8 cellular contexts compared by ENCODE assay signal in the genomic region with DNA sequence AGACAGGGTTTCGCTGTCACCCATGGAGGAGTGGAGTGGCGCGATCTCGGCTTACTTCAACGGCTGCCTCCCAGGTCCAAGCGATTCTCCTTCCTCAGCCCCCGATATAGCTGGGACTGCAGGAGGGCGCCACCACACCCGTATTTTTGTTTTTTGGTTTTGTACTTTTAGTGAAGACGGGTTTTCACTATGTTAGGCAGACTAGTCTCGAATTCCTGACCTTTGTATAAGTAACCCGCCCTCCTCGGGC.
DNase-seq lines count a peak whose midpoint lies in the region; ATAC-seq and TF ChIP-seq lines count a peak whose summit lies in the region.

No MANE protein-coding gene starts in this region.

- no peak for TF ChIP-seq POLR2A in spleen (IDR thresholded peaks at IDR 0.05)

- POLR2A ChIA-PET in AG04450 (lab: Yijun Ruan, JAX) = interaction anchor here (0.8 to 3.8 kb wide), 11 partner anchors 14 to 1588 kb away, joined by 3 to 39 read pairs (median 6); a partner anchor contains a TSS
- POLR2A ChIA-PET in WTC11 (lab: Charles Lee) = interaction anchor here (0.5 to 4.3 kb wide), 29 partner anchors 8 to 1644 kb away, joined by 3 to 97 read pairs (median 17); a partner anchor contains a TSS

- intact Hi-C loops in spleen (cut with DNase I; ENCODE audit: low total_unique reads) = no loop called here

- H3K4me1 ChIP-seq in right atrium auricular region (no peaks in the 10 kb centered on the region), spleen (peaks cover 0 to 53% (median 32%) of the 10 kb centered on the region in 6 donors)

- no peaks in the 10 kb centered on the region for H3K9me3 Mint-ChIP-seq in WTC11

- CTCF ChIA-PET in AG04450 (lab: Charles Lee) = interaction anchor here (0.6 to 2.8 kb wide), 3 partner anchors 13 to 74 kb away, joined by 3 to 14 read pairs (median 3); no protein-coding TSS in a partner anchor
- CTCF ChIA-PET in WTC11 (lab: Charles Lee) = interaction anchor here (0.8 to 1.5 kb wide), 4 partner anchors 8 to 25 kb away, joined by 3 to 6 read pairs (median 4); a partner anchor contains a TSS

- 0 to 1% (median 1%) methylated on average over 13 of the region's 13 CpGs for WGBS in spleen, 5 donors

- ATAC-seq in GM18511 (IDR thresholded peaks at IDR 0.05; ENCODE audit: unreplicated experiment) (peak; percentile 25), HG03108 (IDR thresholded peaks at IDR 0.05; ENCODE audit: unreplicated experiment) (peak; percentile 10), WTC11 (peak; percentile 9)

- DNase-seq in AG04450 (ENCODE audit: low read depth, low spot score) = no peak
- DNase-seq in WTC11 (ENCODE audit: low spot score) = no peak
- DNase-seq in right atrium auricular region (ENCODE audit: low spot score) = no peak
- peak; percentile 79 for DNase-seq in spleen
- DNase-seq in GM19238 (ENCODE audit: insufficient read length, low spot score) = no peak
- no peak for DNase-seq in HT-29 (ENCODE audit: low spot score)

- H3K27me3 Mint-ChIP-seq in WTC11 (ENCODE audit: low read depth) = no peaks in the 10 kb centered on the region

- H3K36me3 Mint-ChIP-seq in WTC11 = peaks cover 16% of the 10 kb centered on the region

- peaks cover 28% of the 10 kb centered on the region for H3K4me1 Mint-ChIP-seq in WTC11

- H3K27ac ChIP-seq in AG04450 (ENCODE audit: low read depth, low read length) (peak overlapping the region; percentile 87), right atrium auricular region (peak overlapping the region; percentile 4 to 68), spleen (peak overlapping the region; percentile 90 to 96 (median 93))

- TF ChIP-seq CTCF in AG04450 (IDR thresholded peaks at IDR 0.05; ENCODE audit: low read depth, low read length) = no peak
- no peak for TF ChIP-seq CTCF in WTC11 (IDR thresholded peaks at IDR 0.05)
- TF ChIP-seq CTCF in right atrium auricular region (IDR thresholded peaks at IDR 0.05) = no peak
- TF ChIP-seq CTCF in spleen (IDR thresholded peaks at IDR 0.05 in 8 of 11, conservative IDR thresholded peaks at IDR 0.05 in 3 of 11) = no peak

- H3K27ac Mint-ChIP-seq in WTC11 = peak overlapping the region; percentile 98

- H3K9me3 ChIP-seq in AG04450 (ENCODE audit: control insufficient read depth, insufficient read depth, low read length) (peaks cover 9% of the 10 kb centered on the region), right atrium auricular region (no peaks in the 10 kb centered on the region), spleen (no peaks in the 10 kb centered on the region)

- peak overlapping the region; percentile 77 for H3K4me3 ChIP-seq in AG04450 (ENCODE audit: low read depth, low read length)
- H3K4me3 ChIP-seq in right atrium auricular region = peak overlapping the region; percentile 32 to 54
- peak overlapping the region; percentile 47 to 86 (median 53) for H3K4me3 ChIP-seq in spleen

- H3K36me3 ChIP-seq in right atrium auricular region = no peaks in the 10 kb centered on the region
- no peaks in the 10 kb centered on the region for H3K36me3 ChIP-seq in spleen

- H3K27me3 ChIP-seq in AG04450 (ENCODE audit: control insufficient read depth, insufficient read depth, low read length) (no peaks in the 10 kb centered on the region), right atrium auricular region (peaks cover 25 to 35% of the 10 kb centered on the region in 2 donors), spleen (replicated peaks in 1 of 7) (peaks cover 0 to 7% (median 0%) of the 10 kb centered on the region in 7 donors)

- H3K4me3 Mint-ChIP-seq in WTC11 = peak overlapping the region; percentile 96

TF ChIP-seq in WTC11, 78 proteins besides CTCF, POLR2A, EP300 and RAD21 (continues in another document):
- no peak for TF ChIP-seq HMGA2 (CRISPR knock-in tag; IDR thresholded peaks at IDR 0.05)
- no peak for TF ChIP-seq ZBTB21 (CRISPR knock-in tag; IDR thresholded peaks at IDR 0.05; ENCODE audit: borderline replicate concordance)
- no peak for TF ChIP-seq NR1H2 (CRISPR knock-in tag; IDR thresholded peaks at IDR 0.05)
- no peak for TF ChIP-seq ATF1 (CRISPR knock-in tag; IDR thresholded peaks at IDR 0.05)
- TF ChIP-seq ZNF232 (CRISPR knock-in tag; IDR thresholded peaks at IDR 0.05) = no peak
- TF ChIP-seq, protein P1, sequence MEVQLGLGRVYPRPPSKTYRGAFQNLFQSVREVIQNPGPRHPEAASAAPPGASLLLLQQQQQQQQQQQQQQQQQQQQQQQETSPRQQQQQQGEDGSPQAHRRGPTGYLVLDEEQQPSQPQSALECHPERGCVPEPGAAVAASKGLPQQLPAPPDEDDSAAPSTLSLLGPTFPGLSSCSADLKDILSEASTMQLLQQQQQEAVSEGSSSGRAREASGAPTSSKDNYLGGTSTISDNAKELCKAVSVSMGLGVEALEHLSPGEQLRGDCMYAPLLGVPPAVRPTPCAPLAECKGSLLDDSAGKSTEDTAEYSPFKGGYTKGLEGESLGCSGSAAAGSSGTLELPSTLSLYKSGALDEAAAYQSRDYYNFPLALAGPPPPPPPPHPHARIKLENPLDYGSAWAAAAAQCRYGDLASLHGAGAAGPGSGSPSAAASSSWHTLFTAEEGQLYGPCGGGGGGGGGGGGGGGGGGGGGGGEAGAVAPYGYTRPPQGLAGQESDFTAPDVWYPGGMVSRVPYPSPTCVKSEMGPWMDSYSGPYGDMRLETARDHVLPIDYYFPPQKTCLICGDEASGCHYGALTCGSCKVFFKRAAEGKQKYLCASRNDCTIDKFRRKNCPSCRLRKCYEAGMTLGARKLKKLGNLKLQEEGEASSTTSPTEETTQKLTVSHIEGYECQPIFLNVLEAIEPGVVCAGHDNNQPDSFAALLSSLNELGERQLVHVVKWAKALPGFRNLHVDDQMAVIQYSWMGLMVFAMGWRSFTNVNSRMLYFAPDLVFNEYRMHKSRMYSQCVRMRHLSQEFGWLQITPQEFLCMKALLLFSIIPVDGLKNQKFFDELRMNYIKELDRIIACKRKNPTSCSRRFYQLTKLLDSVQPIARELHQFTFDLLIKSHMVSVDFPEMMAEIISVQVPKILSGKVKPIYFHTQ (CRISPR knock-in tag; IDR thresholded peaks at IDR 0.05) = peak; percentile 98
- TF ChIP-seq MYBL2 (CRISPR knock-in tag; IDR thresholded peaks at IDR 0.05) = 0 out of 2 replicates have a peak, but pooled peaks have one; percentile 16
- no peak for TF ChIP-seq JUN (CRISPR knock-in tag; IDR thresholded peaks at IDR 0.05)
- TF ChIP-seq, protein P2, sequence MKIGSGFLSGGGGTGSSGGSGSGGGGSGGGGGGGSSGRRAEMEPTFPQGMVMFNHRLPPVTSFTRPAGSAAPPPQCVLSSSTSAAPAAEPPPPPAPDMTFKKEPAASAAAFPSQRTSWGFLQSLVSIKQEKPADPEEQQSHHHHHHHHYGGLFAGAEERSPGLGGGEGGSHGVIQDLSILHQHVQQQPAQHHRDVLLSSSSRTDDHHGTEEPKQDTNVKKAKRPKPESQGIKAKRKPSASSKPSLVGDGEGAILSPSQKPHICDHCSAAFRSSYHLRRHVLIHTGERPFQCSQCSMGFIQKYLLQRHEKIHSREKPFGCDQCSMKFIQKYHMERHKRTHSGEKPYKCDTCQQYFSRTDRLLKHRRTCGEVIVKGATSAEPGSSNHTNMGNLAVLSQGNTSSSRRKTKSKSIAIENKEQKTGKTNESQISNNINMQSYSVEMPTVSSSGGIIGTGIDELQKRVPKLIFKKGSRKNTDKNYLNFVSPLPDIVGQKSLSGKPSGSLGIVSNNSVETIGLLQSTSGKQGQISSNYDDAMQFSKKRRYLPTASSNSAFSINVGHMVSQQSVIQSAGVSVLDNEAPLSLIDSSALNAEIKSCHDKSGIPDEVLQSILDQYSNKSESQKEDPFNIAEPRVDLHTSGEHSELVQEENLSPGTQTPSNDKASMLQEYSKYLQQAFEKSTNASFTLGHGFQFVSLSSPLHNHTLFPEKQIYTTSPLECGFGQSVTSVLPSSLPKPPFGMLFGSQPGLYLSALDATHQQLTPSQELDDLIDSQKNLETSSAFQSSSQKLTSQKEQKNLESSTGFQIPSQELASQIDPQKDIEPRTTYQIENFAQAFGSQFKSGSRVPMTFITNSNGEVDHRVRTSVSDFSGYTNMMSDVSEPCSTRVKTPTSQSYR (CRISPR knock-in tag; IDR thresholded peaks at IDR 0.05) = 0 out of 2 replicates have a peak, but pooled peaks have one; percentile 0
- no peak for TF ChIP-seq NR2C2 (CRISPR knock-in tag; IDR thresholded peaks at IDR 0.05)
- no peak for TF ChIP-seq TP53 (CRISPR knock-in tag; IDR thresholded peaks at IDR 0.05)
- TF ChIP-seq, protein P3, sequence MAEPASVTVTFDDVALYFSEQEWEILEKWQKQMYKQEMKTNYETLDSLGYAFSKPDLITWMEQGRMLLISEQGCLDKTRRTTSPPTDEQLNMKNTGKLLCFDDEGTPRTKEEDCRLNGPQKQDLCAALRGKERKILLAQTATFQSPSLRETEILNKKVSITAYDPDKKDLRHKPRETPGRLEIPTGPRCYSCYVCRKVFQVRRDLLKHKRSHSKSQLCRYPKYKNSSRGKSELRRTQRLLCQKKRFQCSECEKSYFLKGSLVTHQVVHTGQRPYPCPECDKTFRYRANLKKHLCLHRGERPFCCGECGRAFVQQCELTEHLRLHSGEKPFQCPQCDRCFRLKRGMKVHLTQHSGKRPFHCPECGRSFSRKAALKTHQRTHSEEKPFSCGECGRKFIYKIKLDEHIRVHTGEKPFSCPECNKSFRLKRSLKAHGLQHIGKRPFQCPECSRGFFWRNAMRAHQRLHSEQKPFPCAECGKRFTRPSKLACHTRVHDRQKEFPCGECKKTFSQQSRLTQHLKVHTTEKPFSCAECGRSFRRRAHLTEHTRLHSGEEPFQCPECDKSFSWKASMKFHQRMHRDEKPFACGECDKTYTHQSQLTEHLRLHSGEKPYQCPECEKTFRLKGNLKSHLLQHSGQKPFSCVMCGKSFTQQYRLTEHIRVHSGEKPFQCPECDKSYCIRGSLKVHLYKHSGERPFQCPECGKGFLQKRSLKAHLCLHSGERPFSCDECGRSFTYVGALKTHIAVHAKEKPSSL (CRISPR knock-in tag; conservative IDR thresholded peaks at IDR 0.05) = peak; percentile 86; the same call in 1 of the 2 replicates
- TF ChIP-seq, protein P4, sequence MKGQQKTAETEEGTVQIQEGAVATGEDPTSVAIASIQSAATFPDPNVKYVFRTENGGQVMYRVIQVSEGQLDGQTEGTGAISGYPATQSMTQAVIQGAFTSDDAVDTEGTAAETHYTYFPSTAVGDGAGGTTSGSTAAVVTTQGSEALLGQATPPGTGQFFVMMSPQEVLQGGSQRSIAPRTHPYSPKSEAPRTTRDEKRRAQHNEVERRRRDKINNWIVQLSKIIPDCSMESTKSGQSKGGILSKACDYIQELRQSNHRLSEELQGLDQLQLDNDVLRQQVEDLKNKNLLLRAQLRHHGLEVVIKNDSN (CRISPR knock-in tag; IDR thresholded peaks at IDR 0.05) = no peak
- TF ChIP-seq OVOL2 (CRISPR knock-in tag; IDR thresholded peaks at IDR 0.05; ENCODE audit: borderline replicate concordance) = no peak
- no peak for TF ChIP-seq ZNF317 (CRISPR knock-in tag; IDR thresholded peaks at IDR 0.05; ENCODE audit: borderline replicate concordance, low read depth)
- no peak for TF ChIP-seq KAT7 (CRISPR knock-in tag; IDR thresholded peaks at IDR 0.05; ENCODE audit: borderline replicate concordance)
- peak; percentile 97 for TF ChIP-seq NFATC4 (CRISPR knock-in tag; IDR thresholded peaks at IDR 0.05)
- peak; percentile 98 for TF ChIP-seq EMX1 (CRISPR knock-in tag; IDR thresholded peaks at IDR 0.05)
- no peak for TF ChIP-seq JAZF1 (CRISPR knock-in tag; IDR thresholded peaks at IDR 0.05)

Comparison
In these comparisons a context has a peak if more than half of its experiments do, and no peak if none do; other contexts are left out.
1. H3K27ac ChIP-seq: peak in every context shown above with its lines; median percentile 93 in spleen; 87 in AG04450; 36 in right atrium auricular region.